ENCODE assay signal across 8 cellular contexts in the genomic region with DNA sequence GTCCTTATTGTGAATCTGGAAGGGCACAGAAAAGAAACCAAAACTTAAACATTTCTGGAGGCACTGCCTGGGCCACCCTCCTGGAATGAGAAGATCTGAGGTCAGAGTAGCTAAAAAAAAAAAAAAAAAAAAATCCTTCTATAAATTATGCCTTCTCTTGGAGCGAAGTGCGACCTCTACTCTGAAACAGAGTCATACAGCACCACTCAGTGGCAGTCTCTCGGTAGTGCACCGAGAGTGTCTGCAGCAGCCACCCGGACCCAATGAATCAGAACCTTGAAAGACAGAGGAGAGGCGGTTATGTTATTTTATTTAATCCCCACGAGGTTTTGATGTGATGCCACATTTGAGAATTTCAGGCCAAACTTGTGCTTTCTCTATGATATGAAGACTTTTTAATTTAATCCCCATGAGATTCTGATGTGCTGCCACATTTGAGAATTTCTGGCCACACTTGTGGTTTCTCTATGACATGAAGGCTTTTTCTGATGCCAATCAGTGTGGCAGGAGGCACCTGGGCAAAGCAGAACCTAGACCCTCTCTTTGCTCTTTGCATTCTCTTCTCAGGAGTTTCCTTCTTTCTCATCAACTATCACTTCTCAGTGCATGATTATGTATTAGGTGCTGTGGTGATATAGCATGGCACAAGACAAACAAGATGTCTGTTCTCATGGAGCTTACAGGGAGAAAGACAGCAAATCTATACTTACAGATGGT. TPM values are rescaled to one million over a fixed set of nuclear protein-coding genes. Genes with fewer than 3 reads are reported as not detected.
DNase-seq lines count a peak whose midpoint lies in the region; ATAC-seq and TF ChIP-seq lines count a peak whose summit lies in the region.

No MANE protein-coding gene starts in this region.

- no peak for TF ChIP-seq EP300 in sigmoid colon (IDR thresholded peaks at IDR 0.05)

- DNase-seq in EL (peak; percentile 49), HS-27A (ENCODE audit: low read depth) (peak; percentile 39), Peyer's patch (peak; percentile 37 to 72 (median 51)), adipocyte (ENCODE audit: low read depth) (peak; percentile 74), left ventricle myocardium inferior (peak; percentile 43), sigmoid colon (peak; percentile 77)

- TF ChIP-seq POLR2A in Peyer's patch (IDR thresholded peaks at IDR 0.05): no peak
- TF ChIP-seq POLR2A in sigmoid colon (IDR thresholded peaks at IDR 0.05): no peak

- H3K4me3 ChIP-seq in Peyer's patch: no peak overlapping the region
- H3K4me3 ChIP-seq in adipocyte (ENCODE audit: low read length): no peak overlapping the region
- H3K4me3 ChIP-seq in left ventricle myocardium inferior: no peak overlapping the region
- H3K4me3 ChIP-seq in sigmoid colon: no peak overlapping the region

- no peak overlapping the region for H3K9ac ChIP-seq in adipocyte (ENCODE audit: low read length)

- no peak for ATAC-seq in GM21737 (IDR thresholded peaks at IDR 0.05; ENCODE audit: unreplicated experiment)
- no peak for ATAC-seq in HG03521 (IDR thresholded peaks at IDR 0.05; ENCODE audit: unreplicated experiment)

- H3K27ac ChIP-seq in Peyer's patch (no peak overlapping the region), left ventricle myocardium inferior (replicated peaks) (no peak overlapping the region), sigmoid colon (no peak overlapping the region)

- intact Hi-C loops in left ventricle myocardium inferior (cut with micrococcal nuclease) (loop anchor here (10.0 kb wide), 1 partner anchor 62 kb away; no protein-coding TSS in a partner anchor), sigmoid colon (cut with DNase I) (loop anchor here (5.0 kb wide), 2 partner anchors 60 to 220 kb away; no protein-coding TSS in a partner anchor)

- no peaks in the 10 kb centered on the region for H3K27me3 ChIP-seq in Peyer's patch
- H3K27me3 ChIP-seq in adipocyte (replicated peaks; ENCODE audit: control insufficient read depth, insufficient read depth, low read length): peaks cover 62% of the 10 kb centered on the region
- H3K27me3 ChIP-seq in left ventricle myocardium inferior (ENCODE audit: low read depth): no peaks in the 10 kb centered on the region
- H3K27me3 ChIP-seq in sigmoid colon: no peaks in the 10 kb centered on the region

- WGBS in sigmoid colon, 2 donors: 1% methylated on average over 7 of the region's 7 CpGs

- TF ChIP-seq CTCF in Peyer's patch (IDR thresholded peaks at IDR 0.05) (peak in 5 of 6 experiments; percentile 18 to 67 (median 59)), left ventricle myocardium inferior (IDR thresholded peaks at IDR 0.05; ENCODE audit: borderline replicate concordance) (peak; percentile 70), sigmoid colon (IDR thresholded peaks at IDR 0.05) (peak; percentile 25 to 52 (median 42))

- H3K36me3 ChIP-seq in Peyer's patch (no peaks in the 10 kb centered on the region), adipocyte (ENCODE audit: control insufficient read depth, insufficient read depth, low read length, severe bottlenecking) (no peaks in the 10 kb centered on the region), left ventricle myocardium inferior (no peaks in the 10 kb centered on the region), sigmoid colon (no peaks in the 10 kb centered on the region)

- H3K9me3 ChIP-seq in Peyer's patch: no peaks in the 10 kb centered on the region
- no peaks in the 10 kb centered on the region for H3K9me3 ChIP-seq in adipocyte (ENCODE audit: control insufficient read depth, low read length)
- no peaks in the 10 kb centered on the region for H3K9me3 ChIP-seq in left ventricle myocardium inferior (replicated peaks)
- H3K9me3 ChIP-seq in sigmoid colon: no peaks in the 10 kb centered on the region

- H3K4me1 ChIP-seq in Peyer's patch: no peaks in the 10 kb centered on the region
- no peaks in the 10 kb centered on the region for H3K4me1 ChIP-seq in adipocyte (ENCODE audit: control insufficient read depth, insufficient read depth, low read length)
- peaks cover 5% of the 10 kb centered on the region for H3K4me1 ChIP-seq in left ventricle myocardium inferior
- H3K4me1 ChIP-seq in sigmoid colon: no peaks in the 10 kb centered on the region

RNA-seq across cellular contexts. Expression of gene CT47C1, which starts 5.6 kb away (rescaled TPM):
- total RNA-seq in Peyer's patch: not detected
- not detected for total RNA-seq in left ventricle myocardium inferior
- total RNA-seq in sigmoid colon: not detected
- polyA plus RNA-seq in sigmoid colon: not detected
